In genomic region chr15:68585574-68586273, GRCh38 we compare ENCODE assay signal across 14 cellular contexts. TPM values are rescaled to one million over a fixed set of nuclear protein-coding genes. Genes with fewer than 3 reads are reported as not detected.
DNase-seq lines count a peak whose midpoint lies in the region; ATAC-seq, FAIRE-seq and TF ChIP-seq lines count a peak whose summit lies in the region.
"Had no signal": no experiment of that assay in that cellular context is flagged by ENCODE, and none has a peak within 500 bp of the region (broad histone marks: within the 10 kb centered on the region; RNA-seq: fewer than 3 reads in every experiment).

No MANE protein-coding gene starts in this region.

- CTCF ChIA-PET in A549 (lab: Yijun Ruan, JAX) = interaction anchor here (0.6 to 3.4 kb wide), 8 partner anchors 11 to 278 kb away, joined by 3 to 21 read pairs (median 4); no protein-coding TSS in a partner anchor

- TF ChIP-seq POLR2A in A549 (IDR thresholded peaks at IDR 0.05; ENCODE audit: low read length) = no peak

- peak overlapping the region; percentile 38 for H3K4me2 ChIP-seq in A549

- H3K27me3 ChIP-seq in dorsolateral prefrontal cortex (no peaks in the 10 kb centered on the region), lower lobe of right lung (ENCODE audit: low read depth) (no peaks in the 10 kb centered on the region)

- POLR2A ChIA-PET in A549 (lab: Yijun Ruan, JAX) = no interaction called here

- no peaks in the 10 kb centered on the region for H3K36me3 Mint-ChIP-seq in neural crest cell (ENCODE audit: low read depth)

- H3K27ac Mint-ChIP-seq in neural crest cell (ENCODE audit: unreplicated experiment) = peak overlapping the region; percentile 92

- TF ChIP-seq RAD21 in A549 (conservative IDR thresholded peaks at IDR 0.05 in 1 of 2, IDR thresholded peaks at IDR 0.05 in 1 of 2) = no peak

- FAIRE-seq in A549 (lab: Jason Lieb, UNC) = peak; percentile 93

- no peaks in the 10 kb centered on the region for H3K9me3 ChIP-seq in A549
- no peaks in the 10 kb centered on the region for H3K9me3 ChIP-seq in lower lobe of right lung

- H3K27ac ChIP-seq in A549 (peak overlapping the region; percentile 8 to 72; a peak in 4 of 6 replicates), dorsolateral prefrontal cortex (peak overlapping the region; percentile 49 to 98 (median 96)), lower lobe of right lung (no peak overlapping the region)

- H3K4me1 ChIP-seq in A549 (peaks cover 14% of the 10 kb centered on the region), lower lobe of right lung (peaks cover 16% of the 10 kb centered on the region)

- H3K9me3 Mint-ChIP-seq in neural crest cell = no peaks in the 10 kb centered on the region
- H3K9me3 Mint-ChIP-seq: activated T-cell treated with anti-CD3 and anti-CD28 coated beads, Interleukin-2, amount 50 U/mL, for 4 hours had no signal

- H3K4me3 Mint-ChIP-seq in neural crest cell = peak overlapping the region; percentile 61
- H3K4me3 Mint-ChIP-seq: activated T-cell treated with anti-CD3 and anti-CD28 coated beads, Interleukin-2, amount 50 U/mL, for 4 hours had no signal

- no peaks in the 10 kb centered on the region for H3K36me3 ChIP-seq in lower lobe of right lung

- 72% methylated on average over 8 of the region's 8 CpGs for WGBS in A549 (ENCODE audit: missing lambda C conversion rate)

- intact Hi-C loops in dorsolateral prefrontal cortex (cut with DNase I) (loop anchor here in 1 of 2 donors (2.0 kb wide), 1 partner anchor 29 kb away; no protein-coding TSS in a partner anchor), left colon (cut with DNase I, micrococcal nuclease) (no loop called here), lower lobe of right lung (cut with DNase I) (no loop called here)

- H3K27me3 Mint-ChIP-seq in neural crest cell (ENCODE audit: low read depth) = no peaks in the 10 kb centered on the region

- peaks cover 51% of the 10 kb centered on the region for H3K4me1 Mint-ChIP-seq in neural crest cell

- DNase-seq in A549 (ENCODE audit: low read depth in 1 of 2, low spot score in 1 of 2) = no peak
- DNase-seq in NCI-H526 (lab: John Stamatoyannopoulos, UW) = peak; percentile 94 to 96
- peak in 5 of 10 donors; percentile 36 to 76 (median 65) for DNase-seq in dorsolateral prefrontal cortex
- no peak for DNase-seq in neural crest cell (ENCODE audit: low read depth, low spot score)
- DNase-seq in left colon = no peak
- no peak for DNase-seq in lower lobe of right lung
- no peak for DNase-seq in stimulated activated CD4-positive, alpha-beta T cell treated with anti-CD3 and anti-CD28 coated beads, Interleukin-2, amount 100 ng/mL, for 24 hours
- DNase-seq: activated CD4-positive, alpha-beta T cell treated with anti-CD3 and anti-CD28 coated beads for 4 hours; activated T-cell treated with anti-CD3 and anti-CD28 coated beads, Interleukin-2, amount 50 U/mL, for 4 hours; effector CD8-positive, alpha-beta T cell; GDM1; stimulated activated CD8-positive, alpha-beta memory T cell treated with anti-CD3 and anti-CD28 coated beads, Interleukin-4, amount 100 ng/mL, for 48 hours; T-helper 2 cell had no signal

- no peak overlapping the region for H3K4me3 ChIP-seq in A549
- H3K4me3 ChIP-seq in dorsolateral prefrontal cortex = peak overlapping the region in 1 of 59 donors; percentile 31
- no peak overlapping the region for H3K4me3 ChIP-seq in lower lobe of right lung

- TF ChIP-seq EP300 in A549 (IDR thresholded peaks at IDR 0.05) = no peak

- no peak for TF ChIP-seq CTCF in A549 (IDR thresholded peaks at IDR 0.05)
- TF ChIP-seq CTCF in dorsolateral prefrontal cortex (IDR thresholded peaks at IDR 0.05 in 54 of 56, conservative IDR thresholded peaks at IDR 0.05 in 2 of 56; ENCODE audit: low read depth in 1 of 56, partially characterized antibody in 56 of 56) = no peak
- no peak for TF ChIP-seq CTCF in neural crest cell (conservative IDR thresholded peaks at IDR 0.05)
- TF ChIP-seq CTCF in lower lobe of right lung (IDR thresholded peaks at IDR 0.05) = no peak

- ATAC-seq in A549 = no peak
- no peak for ATAC-seq in left colon
- no peak for ATAC-seq in lower lobe of right lung
- no peak for ATAC-seq in HG03565 (IDR thresholded peaks at IDR 0.05; ENCODE audit: unreplicated experiment)
- ATAC-seq: activated T-cell treated with anti-CD3 and anti-CD28 coated beads, Interleukin-2, amount 50 U/mL, for 4 hours had no signal

TF ChIP-seq in A549, 52 proteins besides CTCF, POLR2A, EP300 and RAD21:
- peak; percentile 67 for TF ChIP-seq ZFP36 (IDR thresholded peaks at IDR 0.05; ENCODE audit: borderline replicate concordance, partially characterized antibody)
- no peak for TF ChIP-seq EHMT2 (IDR thresholded peaks at IDR 0.05; ENCODE audit: low read depth)
- no peak for TF ChIP-seq MAFK (IDR thresholded peaks at IDR 0.05; ENCODE audit: partially characterized antibody)
- no peak for TF ChIP-seq PHF8 (IDR thresholded peaks at IDR 0.05; ENCODE audit: borderline replicate concordance, low read depth)
- no peak for TF ChIP-seq E2F6 (IDR thresholded peaks at IDR 0.05; ENCODE audit: borderline replicate concordance, low read depth)
- no peak for TF ChIP-seq BCL3 (IDR thresholded peaks at IDR 0.05)
- no peak for TF ChIP-seq ZC3H11A (IDR thresholded peaks at IDR 0.05)
- no peak for TF ChIP-seq HEYL (CRISPR knock-in tag; IDR thresholded peaks at IDR 0.05)
- TF ChIP-seq CEBPB (IDR thresholded peaks at IDR 0.05) = no peak
- TF ChIP-seq EHF (CRISPR knock-in tag; IDR thresholded peaks at IDR 0.05) = no peak
- TF ChIP-seq FOSB (CRISPR knock-in tag; IDR thresholded peaks at IDR 0.05) = no peak
- no peak for TF ChIP-seq ZSCAN20 (CRISPR knock-in tag; IDR thresholded peaks at IDR 0.05)
- TF ChIP-seq CHD4 (IDR thresholded peaks at IDR 0.05; ENCODE audit: borderline replicate concordance) = no peak
- peak; percentile 17; the same call in 1 of the 2 replicates for TF ChIP-seq MAX (IDR thresholded peaks at IDR 0.05)
- no peak for TF ChIP-seq KDM5A (IDR thresholded peaks at IDR 0.05)
- TF ChIP-seq HDAC2 (IDR thresholded peaks at IDR 0.05) = no peak
TF ChIP-seq in A549: peak in this region for 2.

RNA-seq across cellular contexts. Expression of gene CORO2B, which starts 6.9 kb away (rescaled TPM):
- 2.0 and 2.4 TPM in 2 replicates for polyA plus RNA-seq in A549 (2011; rRNA removed)
- polyA plus RNA-seq in A549 (2012; cell fraction: cytosol; rRNA removed) = 1.3 and 1.7 TPM in 2 replicates
- polyA plus RNA-seq in A549 (2012; cell fraction: nucleus; rRNA removed) = 1.5 and 1.8 TPM in 2 replicates
- polyA plus RNA-seq in A549 (2017; fragmentation: RNase III; extraction: RNeasy Plus Mini Kit Qiagen cat#74134 plus additional on column Dnase treatment) = 1.8 to 2.4 TPM (median 2.3 TPM) in 3 replicates
- 1.9 and 2.6 TPM in 2 replicates for polyA minus RNA-seq in A549 (2011; rRNA and poly(A)+ RNA removed)
- 100 to 1,000 TPM in 88 of 120 experiments, 10 to 100 TPM in 32; 75.5 to 144 (median 107) TPM for total RNA-seq in dorsolateral prefrontal cortex
- 21.3 and 23.1 TPM in 2 replicates for total RNA-seq in neural crest cell
- total RNA-seq in left colon = 1 to 10 TPM in 1 of 2 donors, under 1 TPM in 1; 0.67 to 1.6 TPM
- 6.8 TPM for total RNA-seq in lower lobe of right lung

Comparison
In these comparisons a context has a peak if more than half of its experiments do, and no peak if none do; other contexts are left out.
1. DNase-seq: peak in NCI-H526 (2 of 2); none in A549 (0 of 2), neural crest cell (single experiment), left colon (0 of 2), lower lobe of right lung (single experiment) and stimulated activated CD4-positive, alpha-beta T cell treated with anti-CD3 and anti-CD28 coated beads, Interleukin-2, amount 100 ng/mL, for 24 hours (0 of 2).